Comparison of ENCODE assay signal across 20 cellular contexts in the genomic region with DNA sequence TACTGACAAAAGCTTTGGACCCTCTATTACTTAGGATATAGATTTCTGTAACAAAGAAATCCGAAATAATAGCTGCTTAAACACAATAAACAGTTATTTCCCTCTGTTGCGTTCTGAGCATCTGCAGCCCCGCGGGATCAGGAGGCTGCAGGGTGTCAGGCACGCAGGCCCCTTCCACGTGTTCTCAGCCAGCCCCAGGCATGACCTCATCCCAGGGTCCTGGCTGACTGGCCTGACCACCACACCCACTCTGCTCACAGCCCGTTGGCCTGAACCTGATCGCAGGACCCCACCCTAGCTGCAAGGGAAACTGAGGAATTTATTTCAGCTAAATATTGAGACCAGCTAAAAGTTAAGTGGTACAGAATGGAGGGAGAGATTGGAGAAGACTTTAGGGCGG. TPM values are rescaled to one million over a fixed set of nuclear protein-coding genes. Genes with fewer than 3 reads are reported as not detected.
"Had no signal": no experiment of that assay in that cellular context is flagged by ENCODE, and none has a peak within 500 bp of the region (broad histone marks: within the 10 kb centered on the region; RNA-seq: fewer than 3 reads in every experiment).

No MANE protein-coding gene starts in this region.

- H3K9me3 ChIP-seq: colonic mucosa, left lung, neutrophil, tibial nerve had no signal

- H3K4me1 Mint-ChIP-seq: brain had no signal

- FAIRE-seq: frontal cortex, urothelium cell line had no signal

- H3K9me3 Mint-ChIP-seq: activated naive CD8-positive, alpha-beta T cell treated with anti-CD3 and anti-CD28 coated beads for 36 hours; brain had no signal

- H3K36me3 Mint-ChIP-seq: brain had no signal

- H3K27ac Mint-ChIP-seq: activated naive CD8-positive, alpha-beta T cell treated with anti-CD3 and anti-CD28 coated beads for 36 hours had no signal

- H3K27me3 Mint-ChIP-seq: activated naive CD8-positive, alpha-beta T cell treated with anti-CD3 and anti-CD28 coated beads for 36 hours had no signal

- H3K4me3 Mint-ChIP-seq: activated naive CD8-positive, alpha-beta T cell treated with anti-CD3 and anti-CD28 coated beads for 36 hours; brain had no signal

- DNase-seq: activated CD4-positive, alpha-beta T cell treated with anti-CD3 and anti-CD28 coated beads, Interleukin-2, amount 50 U/mL, for 4 hours; activated gamma-delta T cell treated with Interleukin-2 at 50 U/mL for 16 hours; activated naive CD8-positive, alpha-beta T cell treated with anti-CD3 and anti-CD28 coated beads for 36 hours; amygdala; central memory CD4-positive, alpha-beta T cell; colonic mucosa; erythroblast; head of caudate nucleus; left lung; mammary epithelial cell; stimulated activated naive CD4-positive, alpha-beta T cell treated with Interleukin-2 at 50 U/mL for 16 hours; T-helper 2 cell had no signal

RNA-seq across cellular contexts. Expression of a gene that starts 10.7 kb away (rescaled TPM):
- total RNA-seq: colonic mucosa, kidney epithelial cell, mammary epithelial cell, myocyte, renal cortical epithelial cell, tibial nerve had no signal
- polyA plus RNA-seq: mammary epithelial cell had no signal
